1 cellular context compared by ENCODE assay signal in genomic region chr1:70675737-70676156, GRCh38.
TF ChIP-seq lines count a peak whose summit lies in the region.

No MANE protein-coding gene starts in this region.

TF ChIP-seq in K562, 482 proteins besides CTCF, POLR2A, EP300 and RAD21 (continued from another document and continues in another):
- TF ChIP-seq ARID4B (CRISPR knock-in tag; IDR thresholded peaks at IDR 0.05), result no peak
- TF ChIP-seq XRCC4 (IDR thresholded peaks at IDR 0.05; ENCODE audit: extremely low read depth, insufficient read depth, insufficient read length), result no peak
- TF ChIP-seq POLR2H (tag; IDR thresholded peaks at IDR 0.05; ENCODE audit: low read depth), result no peak
- TF ChIP-seq CREM (IDR thresholded peaks at IDR 0.05; ENCODE audit: low read depth), result peak; percentile 86
- peak; percentile 77 for TF ChIP-seq NCOA2 (IDR thresholded peaks at IDR 0.05; ENCODE audit: partially characterized antibody in 2 of 2)
- no peak for TF ChIP-seq ATF2 (CRISPR knock-in tag; IDR thresholded peaks at IDR 0.05)
- TF ChIP-seq ATF1 (CRISPR knock-in tag; IDR thresholded peaks at IDR 0.05), result no peak
- TF ChIP-seq ATF1 (tag; IDR thresholded peaks at IDR 0.05), result peak; percentile 77
- TF ChIP-seq, protein P1, sequence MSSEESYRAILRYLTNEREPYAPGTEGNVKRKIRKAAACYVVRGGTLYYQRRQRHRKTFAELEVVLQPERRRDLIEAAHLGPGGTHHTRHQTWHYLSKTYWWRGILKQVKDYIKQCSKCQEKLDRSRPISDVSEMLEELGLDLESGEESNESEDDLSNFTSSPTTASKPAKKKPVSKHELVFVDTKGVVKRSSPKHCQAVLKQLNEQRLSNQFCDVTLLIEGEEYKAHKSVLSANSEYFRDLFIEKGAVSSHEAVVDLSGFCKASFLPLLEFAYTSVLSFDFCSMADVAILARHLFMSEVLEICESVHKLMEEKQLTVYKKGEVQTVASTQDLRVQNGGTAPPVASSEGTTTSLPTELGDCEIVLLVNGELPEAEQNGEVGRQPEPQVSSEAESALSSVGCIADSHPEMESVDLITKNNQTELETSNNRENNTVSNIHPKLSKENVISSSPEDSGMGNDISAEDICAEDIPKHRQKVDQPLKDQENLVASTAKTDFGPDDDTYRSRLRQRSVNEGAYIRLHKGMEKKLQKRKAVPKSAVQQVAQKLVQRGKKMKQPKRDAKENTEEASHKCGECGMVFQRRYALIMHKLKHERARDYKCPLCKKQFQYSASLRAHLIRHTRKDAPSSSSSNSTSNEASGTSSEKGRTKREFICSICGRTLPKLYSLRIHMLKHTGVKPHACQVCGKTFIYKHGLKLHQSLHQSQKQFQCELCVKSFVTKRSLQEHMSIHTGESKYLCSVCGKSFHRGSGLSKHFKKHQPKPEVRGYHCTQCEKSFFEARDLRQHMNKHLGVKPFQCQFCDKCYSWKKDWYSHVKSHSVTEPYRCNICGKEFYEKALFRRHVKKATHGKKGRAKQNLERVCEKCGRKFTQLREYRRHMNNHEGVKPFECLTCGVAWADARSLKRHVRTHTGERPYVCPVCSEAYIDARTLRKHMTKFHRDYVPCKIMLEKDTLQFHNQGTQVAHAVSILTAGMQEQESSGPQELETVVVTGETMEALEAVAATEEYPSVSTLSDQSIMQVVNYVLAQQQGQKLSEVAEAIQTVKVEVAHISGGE (CRISPR knock-in tag; IDR thresholded peaks at IDR 0.05), result 0 out of 6 replicates have a peak, but pooled peaks of 1 of the 3 experiments have one; percentile 45
- TF ChIP-seq TBL1XR1 (IDR thresholded peaks at IDR 0.05; ENCODE audit: low read length in 2 of 2), result peak; percentile 69 to 93; a peak in 3 of 4 replicates
- TF ChIP-seq, protein P2, sequence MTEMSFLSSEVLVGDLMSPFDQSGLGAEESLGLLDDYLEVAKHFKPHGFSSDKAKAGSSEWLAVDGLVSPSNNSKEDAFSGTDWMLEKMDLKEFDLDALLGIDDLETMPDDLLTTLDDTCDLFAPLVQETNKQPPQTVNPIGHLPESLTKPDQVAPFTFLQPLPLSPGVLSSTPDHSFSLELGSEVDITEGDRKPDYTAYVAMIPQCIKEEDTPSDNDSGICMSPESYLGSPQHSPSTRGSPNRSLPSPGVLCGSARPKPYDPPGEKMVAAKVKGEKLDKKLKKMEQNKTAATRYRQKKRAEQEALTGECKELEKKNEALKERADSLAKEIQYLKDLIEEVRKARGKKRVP (CRISPR knock-in tag; IDR thresholded peaks at IDR 0.05), result no peak
- TF ChIP-seq NR4A1 (CRISPR knock-in tag; IDR thresholded peaks at IDR 0.05), result no peak
- no peak for TF ChIP-seq NR4A1 (tag; IDR thresholded peaks at IDR 0.05)
- TF ChIP-seq KDM1A (IDR thresholded peaks at IDR 0.05), result peak; percentile 80 to 85
- TF ChIP-seq TCF3 (CRISPR knock-in tag; IDR thresholded peaks at IDR 0.05), result peak; percentile 98
- TF ChIP-seq ZNF197 (CRISPR knock-in tag; IDR thresholded peaks at IDR 0.05; ENCODE audit: low read depth), result no peak; the same call in 1 of the 2 replicates
- TF ChIP-seq TFAM (CRISPR knock-in tag; conservative IDR thresholded peaks at IDR 0.05), result no peak
- TF ChIP-seq EGR1 (conservative IDR thresholded peaks at IDR 0.05), result peak; percentile 66
- TF ChIP-seq, protein P3, sequence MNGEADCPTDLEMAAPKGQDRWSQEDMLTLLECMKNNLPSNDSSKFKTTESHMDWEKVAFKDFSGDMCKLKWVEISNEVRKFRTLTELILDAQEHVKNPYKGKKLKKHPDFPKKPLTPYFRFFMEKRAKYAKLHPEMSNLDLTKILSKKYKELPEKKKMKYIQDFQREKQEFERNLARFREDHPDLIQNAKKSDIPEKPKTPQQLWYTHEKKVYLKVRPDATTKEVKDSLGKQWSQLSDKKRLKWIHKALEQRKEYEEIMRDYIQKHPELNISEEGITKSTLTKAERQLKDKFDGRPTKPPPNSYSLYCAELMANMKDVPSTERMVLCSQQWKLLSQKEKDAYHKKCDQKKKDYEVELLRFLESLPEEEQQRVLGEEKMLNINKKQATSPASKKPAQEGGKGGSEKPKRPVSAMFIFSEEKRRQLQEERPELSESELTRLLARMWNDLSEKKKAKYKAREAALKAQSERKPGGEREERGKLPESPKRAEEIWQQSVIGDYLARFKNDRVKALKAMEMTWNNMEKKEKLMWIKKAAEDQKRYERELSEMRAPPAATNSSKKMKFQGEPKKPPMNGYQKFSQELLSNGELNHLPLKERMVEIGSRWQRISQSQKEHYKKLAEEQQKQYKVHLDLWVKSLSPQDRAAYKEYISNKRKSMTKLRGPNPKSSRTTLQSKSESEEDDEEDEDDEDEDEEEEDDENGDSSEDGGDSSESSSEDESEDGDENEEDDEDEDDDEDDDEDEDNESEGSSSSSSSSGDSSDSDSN (IDR thresholded peaks at IDR 0.05; ENCODE audit: borderline replicate concordance in 1 of 2, low read depth in 2 of 2, low read length in 2 of 2), result no peak
- TF ChIP-seq COPS2 (conservative IDR thresholded peaks at IDR 0.05), result no peak
- TF ChIP-seq, protein P4, sequence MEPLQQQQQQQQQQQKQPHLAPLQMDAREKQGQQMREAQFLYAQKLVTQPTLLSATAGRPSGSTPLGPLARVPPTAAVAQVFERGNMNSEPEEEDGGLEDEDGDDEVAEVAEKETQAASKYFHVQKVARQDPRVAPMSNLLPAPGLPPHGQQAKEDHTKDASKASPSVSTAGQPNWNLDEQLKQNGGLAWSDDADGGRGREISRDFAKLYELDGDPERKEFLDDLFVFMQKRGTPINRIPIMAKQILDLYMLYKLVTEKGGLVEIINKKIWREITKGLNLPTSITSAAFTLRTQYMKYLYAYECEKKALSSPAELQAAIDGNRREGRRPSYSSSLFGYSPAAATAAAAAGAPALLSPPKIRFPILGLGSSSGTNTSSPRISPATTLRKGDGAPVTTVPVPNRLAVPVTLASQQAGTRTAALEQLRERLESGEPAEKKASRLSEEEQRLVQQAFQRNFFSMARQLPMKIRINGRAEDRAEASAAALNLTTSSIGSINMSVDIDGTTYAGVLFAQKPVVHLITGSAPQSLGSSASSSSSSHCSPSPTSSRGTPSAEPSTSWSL (CRISPR knock-in tag; IDR thresholded peaks at IDR 0.05; ENCODE audit: borderline replicate concordance), result no peak
- TF ChIP-seq, protein P5, sequence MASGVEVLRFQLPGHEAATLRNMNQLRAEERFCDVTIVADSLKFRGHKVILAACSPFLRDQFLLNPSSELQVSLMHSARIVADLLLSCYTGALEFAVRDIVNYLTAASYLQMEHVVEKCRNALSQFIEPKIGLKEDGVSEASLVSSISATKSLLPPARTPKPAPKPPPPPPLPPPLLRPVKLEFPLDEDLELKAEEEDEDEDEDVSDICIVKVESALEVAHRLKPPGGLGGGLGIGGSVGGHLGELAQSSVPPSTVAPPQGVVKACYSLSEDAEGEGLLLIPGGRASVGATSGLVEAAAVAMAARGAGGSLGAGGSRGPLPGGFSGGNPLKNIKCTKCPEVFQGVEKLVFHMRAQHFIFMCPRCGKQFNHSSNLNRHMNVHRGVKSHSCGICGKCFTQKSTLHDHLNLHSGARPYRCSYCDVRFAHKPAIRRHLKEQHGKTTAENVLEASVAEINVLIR (CRISPR knock-in tag; IDR thresholded peaks at IDR 0.05), result no peak
- TF ChIP-seq, protein P6, sequence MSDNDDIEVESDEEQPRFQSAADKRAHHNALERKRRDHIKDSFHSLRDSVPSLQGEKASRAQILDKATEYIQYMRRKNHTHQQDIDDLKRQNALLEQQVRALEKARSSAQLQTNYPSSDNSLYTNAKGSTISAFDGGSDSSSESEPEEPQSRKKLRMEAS (CRISPR knock-in tag; IDR thresholded peaks at IDR 0.05), result 0 out of 2 replicates have a peak, but pooled peaks have one; percentile 43
- TF ChIP-seq, protein P7, sequence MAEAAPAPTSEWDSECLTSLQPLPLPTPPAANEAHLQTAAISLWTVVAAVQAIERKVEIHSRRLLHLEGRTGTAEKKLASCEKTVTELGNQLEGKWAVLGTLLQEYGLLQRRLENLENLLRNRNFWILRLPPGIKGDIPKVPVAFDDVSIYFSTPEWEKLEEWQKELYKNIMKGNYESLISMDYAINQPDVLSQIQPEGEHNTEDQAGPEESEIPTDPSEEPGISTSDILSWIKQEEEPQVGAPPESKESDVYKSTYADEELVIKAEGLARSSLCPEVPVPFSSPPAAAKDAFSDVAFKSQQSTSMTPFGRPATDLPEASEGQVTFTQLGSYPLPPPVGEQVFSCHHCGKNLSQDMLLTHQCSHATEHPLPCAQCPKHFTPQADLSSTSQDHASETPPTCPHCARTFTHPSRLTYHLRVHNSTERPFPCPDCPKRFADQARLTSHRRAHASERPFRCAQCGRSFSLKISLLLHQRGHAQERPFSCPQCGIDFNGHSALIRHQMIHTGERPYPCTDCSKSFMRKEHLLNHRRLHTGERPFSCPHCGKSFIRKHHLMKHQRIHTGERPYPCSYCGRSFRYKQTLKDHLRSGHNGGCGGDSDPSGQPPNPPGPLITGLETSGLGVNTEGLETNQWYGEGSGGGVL (CRISPR knock-in tag; IDR thresholded peaks at IDR 0.05), result no peak
- peak; percentile 75 for TF ChIP-seq ZNF589 (CRISPR knock-in tag; IDR thresholded peaks at IDR 0.05; ENCODE audit: low read depth)
- TF ChIP-seq RBM39 (optimal IDR thresholded peaks at IDR 0.05; ENCODE audit: low read depth, low read length), result no peak
- TF ChIP-seq MAFF (IDR thresholded peaks at IDR 0.05; ENCODE audit: low read length), result no peak
- no peak for TF ChIP-seq HINFP (tag; conservative IDR thresholded peaks at IDR 0.05; ENCODE audit: low read depth)
- 0 out of 2 replicates have a peak, but pooled peaks have one; percentile 58 for TF ChIP-seq ZNF584 (CRISPR knock-in tag; IDR thresholded peaks at IDR 0.05; ENCODE audit: low read depth)
- TF ChIP-seq PCBP2 (IDR thresholded peaks at IDR 0.05; ENCODE audit: low read depth, low read length, poor library complexity, severe bottlenecking), result no peak
- no peak for TF ChIP-seq MED1 (CRISPR knock-in tag; IDR thresholded peaks at IDR 0.05; ENCODE audit: borderline replicate concordance)
- TF ChIP-seq HNRNPH1 (optimal IDR thresholded peaks at IDR 0.05; ENCODE audit: low read depth, low read length), result no peak
- no peak for TF ChIP-seq RFX5 (IDR thresholded peaks at IDR 0.05; ENCODE audit: low read depth, low read length)
- TF ChIP-seq PRPF4 (IDR thresholded peaks at IDR 0.05; ENCODE audit: insufficient read depth, low read depth, low read length, poor library complexity, severe bottlenecking), result no peak
- no peak for TF ChIP-seq ZNF445 (CRISPR knock-in tag; IDR thresholded peaks at IDR 0.05; ENCODE audit: low read depth)
- TF ChIP-seq ZNF217 (CRISPR knock-in tag; IDR thresholded peaks at IDR 0.05), result no peak
- TF ChIP-seq ZNF280A (IDR thresholded peaks at IDR 0.05; ENCODE audit: low read depth, partially characterized antibody), result no peak
- peak; percentile 99 for TF ChIP-seq ZBTB7A (IDR thresholded peaks at IDR 0.05; ENCODE audit: borderline replicate concordance, control insufficient read depth, low read depth, low read length)
- no peak for TF ChIP-seq BRD4 (IDR thresholded peaks at IDR 0.05)
- peak; percentile 94 for TF ChIP-seq STAT5A (IDR thresholded peaks at IDR 0.05; ENCODE audit: borderline replicate concordance, low read length)
- TF ChIP-seq ZNF431 (CRISPR knock-in tag; IDR thresholded peaks at IDR 0.05), result no peak
